In genomic region chr18:77086656-77087390, GRCh38 we compare ENCODE assay signal across 9 cellular contexts. TPM values are rescaled to one million over a fixed set of nuclear protein-coding genes. Genes with fewer than 3 reads are reported as not detected.
A peak's percentile ranks its signal among the peaks of the same experiment; 100 is the strongest.
DNase-seq lines count a peak whose midpoint lies in the region; ATAC-seq and TF ChIP-seq lines count a peak whose summit lies in the region.
"Had no signal": no experiment of that assay in that cellular context is flagged by ENCODE, and none has a peak within 500 bp of the region (broad histone marks: within the 10 kb centered on the region; RNA-seq: fewer than 3 reads in every experiment).

No MANE protein-coding gene starts in this region.

- H3K9me3 ChIP-seq in HCT116 (ENCODE audit: control insufficient read depth in 1 of 2, insufficient read depth in 1 of 2, low read depth in 1 of 2, low read length in 2 of 2): no peaks in the 10 kb centered on the region

- ATAC-seq in HCT116 (no peak), sciatic nerve (peak; percentile 70)

- H3K4me3 Mint-ChIP-seq in chondrocyte (ENCODE audit: unreplicated experiment): peak overlapping the region; percentile 76

- peaks cover 60% of the 10 kb centered on the region for H3K4me1 Mint-ChIP-seq in chondrocyte (ENCODE audit: low read depth)

- H4K20me1 ChIP-seq in HCT116 (ENCODE audit: insufficient read depth): no peaks in the 10 kb centered on the region

- POLR2A ChIA-PET in HCT116 (lab: Charles Lee): no interaction called here

- CTCF ChIA-PET in HCT116 (lab: Charles Lee): no interaction called here

- no peaks in the 10 kb centered on the region for H3K27me3 ChIP-seq in HCT116 (ENCODE audit: insufficient read depth, low read length)

- no peak for DNase-seq in HCT116 (ENCODE audit: low read depth, low spot score)
- no peak for DNase-seq in chondrocyte (ENCODE audit: low spot score)
- peak; percentile 71 for DNase-seq in islet precursor cell
- no peak for DNase-seq in sciatic nerve (ENCODE audit: low spot score)
- DNase-seq in NCI-H345 treated with DMSO at 0.1 percent for 48 hours (lab: John Stamatoyannopoulos, UW; ENCODE audit: unreplicated experiment): no peak
- no peak for DNase-seq in SHP77 (lab: John Stamatoyannopoulos, UW)
- DNase-seq in RPMI8226: no peak
- DNase-seq in NCI-H2029 (lab: John Stamatoyannopoulos, UW): no peak
- DNase-seq: NCI-H2081 treated with DMSO at 0.1 percent for 48 hours had no signal

- no peaks in the 10 kb centered on the region for H3K36me3 ChIP-seq in HCT116 (ENCODE audit: control insufficient read depth in 1 of 2, insufficient read depth in 2 of 2, low read length in 2 of 2)

- H3K27me3 Mint-ChIP-seq in chondrocyte (ENCODE audit: low read depth): no peaks in the 10 kb centered on the region

- no peak for TF ChIP-seq RAD21 in HCT116 (IDR thresholded peaks at IDR 0.05; ENCODE audit: low read depth)

- peaks cover 29% of the 10 kb centered on the region; the same call in 1 of the 2 replicates for H3K79me2 ChIP-seq in HCT116 (ENCODE audit: insufficient read depth, low read length)

- peak overlapping the region; percentile 43 for H3K4me2 ChIP-seq in HCT116 (ENCODE audit: low read length)

- no peaks in the 10 kb centered on the region for H3K36me3 Mint-ChIP-seq in chondrocyte (ENCODE audit: low read depth)

- intact Hi-C loops in HCT116 (cut with micrococcal nuclease) (no loop called here), sciatic nerve (cut with DNase I) (no loop called here)

- H2AFZ ChIP-seq in HCT116 (ENCODE audit: low read depth, low read length, poor library complexity, severe bottlenecking): no peak overlapping the region

- RAD21 ChIA-PET in HCT116 (lab: Charles Lee; ENCODE audit: low non-redundant PET in 1 of 2, low total read pairs in 2 of 2, uncharacterized antibody in 2 of 2, unreplicated experiment in 2 of 2): interaction anchor here in 1 of 2 experiments (0.6 kb wide), 1 partner anchor 73 kb away, joined by 3 read pairs; no protein-coding TSS in a partner anchor

- H3K27ac Mint-ChIP-seq in chondrocyte (ENCODE audit: unreplicated experiment): peak overlapping the region; percentile 80

- peak overlapping the region; percentile 2; the same call in 1 of the 2 replicates for H3K9ac ChIP-seq in HCT116 (ENCODE audit: low read length)

- no peak overlapping the region for H3K4me3 ChIP-seq in HCT116 (replicated peaks in 1 of 2; ENCODE audit: low read depth in 1 of 2, low read length in 2 of 2)

- peaks cover 44 to 69% of the 10 kb centered on the region in 2 experiments for H3K4me1 ChIP-seq in HCT116 (ENCODE audit: control insufficient read depth in 1 of 2, insufficient read depth in 2 of 2, low read length in 2 of 2)

- TF ChIP-seq CTCF in HCT116 (IDR thresholded peaks at IDR 0.05 in 2 of 3, conservative IDR thresholded peaks at IDR 0.05 in 1 of 3; ENCODE audit: borderline replicate concordance in 1 of 3, insufficient read depth in 1 of 3, low read depth in 2 of 3, low read length in 2 of 3) (no peak), chondrocyte (IDR thresholded peaks at IDR 0.05) (no peak)

- no peaks in the 10 kb centered on the region for H3K9me2 ChIP-seq in HCT116 (ENCODE audit: insufficient read depth)

- BruUV-seq in HCT116 (replicated peaks; lab: Mats Ljungman, UMichigan): no TSS peak

- no peak for TF ChIP-seq POLR2A in HCT116 (IDR thresholded peaks at IDR 0.05; ENCODE audit: borderline replicate concordance, extremely low read depth, insufficient read depth, insufficient read length)

- H3K27ac ChIP-seq in HCT116 (ENCODE audit: low read depth, low read length): peak overlapping the region; percentile 27; the same call in 1 of the 2 replicates

- no peaks in the 10 kb centered on the region for H3K9me3 Mint-ChIP-seq in chondrocyte (ENCODE audit: low read depth)

TF ChIP-seq in HCT116, 20 proteins besides CTCF, POLR2A, EP300 and RAD21:
- TF ChIP-seq FOSL1 (IDR thresholded peaks at IDR 0.05; ENCODE audit: low read depth) (no peak), YY1 (IDR thresholded peaks at IDR 0.05; ENCODE audit: extremely low read depth, insufficient replicate concordance, low read depth, low read length) (no peak), JUND (IDR thresholded peaks at IDR 0.05) (no peak)

RNA-seq across cellular contexts. Expression of gene MBP, which starts 45.8 kb away (rescaled TPM):
- total RNA-seq in HCT116 (2021; ENCODE audit: unreplicated experiment) (34.9 TPM), chondrocyte (8.3 to 15.9 TPM (median 14.0 TPM) in 3 replicates), sciatic nerve (2,463 TPM)
- polyA plus RNA-seq in HCT116 (2012): 17.5 and 20.2 TPM in 2 replicates

Comparison
In these comparisons a context has a peak if more than half of its experiments do, and no peak if none do; other contexts are left out.
1. RNA of gene MBP, which starts 45.8 kb away (total RNA-seq): 2,463 TPM in sciatic nerve (single experiment); 34.9 TPM in HCT116 (single experiment) and 8.3 to 15.9 TPM in chondrocyte; every median in the first group is over 10 times any median in the second.